In genomic region chr11:16111690-16112089, GRCh38 we compare ENCODE assay signal across 1 cellular context.
TF ChIP-seq lines count a peak whose summit lies in the region.

No MANE protein-coding gene starts in this region.

TF ChIP-seq in IMR-90, 13 proteins besides CTCF, POLR2A, EP300 and RAD21:
- TF ChIP-seq RFX5 (IDR thresholded peaks at IDR 0.05; ENCODE audit: low read depth, low read length) = no peak
- TF ChIP-seq BHLHE40 (IDR thresholded peaks at IDR 0.05; ENCODE audit: low read depth, low read length) = no peak
- TF ChIP-seq MAFK (IDR thresholded peaks at IDR 0.05; ENCODE audit: low read depth, low read length) = no peak
- TF ChIP-seq MXI1 (IDR thresholded peaks at IDR 0.05; ENCODE audit: borderline replicate concordance, low read depth, low read length) = no peak
- TF ChIP-seq CEBPB (IDR thresholded peaks at IDR 0.05; ENCODE audit: low read depth, low read length) = no peak
- no peak for TF ChIP-seq MAZ (IDR thresholded peaks at IDR 0.05; ENCODE audit: borderline replicate concordance, low read depth, low read length)
- TF ChIP-seq RCOR1 (IDR thresholded peaks at IDR 0.05; ENCODE audit: insufficient replicate concordance, low read length) = no peak
- no peak for TF ChIP-seq NFE2L2 (IDR thresholded peaks at IDR 0.05; ENCODE audit: low read depth, low read length)
- no peak for TF ChIP-seq CHD1 (IDR thresholded peaks at IDR 0.05; ENCODE audit: low read depth, low read length)
- TF ChIP-seq USF2 (IDR thresholded peaks at IDR 0.05; ENCODE audit: low read depth, low read length) = no peak
- no peak for TF ChIP-seq FOS (IDR thresholded peaks at IDR 0.05; ENCODE audit: low read depth, low read length)
- TF ChIP-seq, protein P1, sequence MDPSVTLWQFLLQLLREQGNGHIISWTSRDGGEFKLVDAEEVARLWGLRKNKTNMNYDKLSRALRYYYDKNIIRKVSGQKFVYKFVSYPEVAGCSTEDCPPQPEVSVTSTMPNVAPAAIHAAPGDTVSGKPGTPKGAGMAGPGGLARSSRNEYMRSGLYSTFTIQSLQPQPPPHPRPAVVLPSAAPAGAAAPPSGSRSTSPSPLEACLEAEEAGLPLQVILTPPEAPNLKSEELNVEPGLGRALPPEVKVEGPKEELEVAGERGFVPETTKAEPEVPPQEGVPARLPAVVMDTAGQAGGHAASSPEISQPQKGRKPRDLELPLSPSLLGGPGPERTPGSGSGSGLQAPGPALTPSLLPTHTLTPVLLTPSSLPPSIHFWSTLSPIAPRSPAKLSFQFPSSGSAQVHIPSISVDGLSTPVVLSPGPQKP (IDR thresholded peaks at IDR 0.05; ENCODE audit: borderline replicate concordance, low read depth, low read length) = no peak
- no peak for TF ChIP-seq SMC3 (IDR thresholded peaks at IDR 0.05; ENCODE audit: low read depth, low read length)
